ENCODE assay signal across 9 cellular contexts in genomic region chr11:71563401-71563800, GRCh38. TPM values are rescaled to one million over a fixed set of nuclear protein-coding genes. Genes with fewer than 3 reads are reported as not detected.
DNase-seq lines count a peak whose midpoint lies in the region; ATAC-seq and TF ChIP-seq lines count a peak whose summit lies in the region.
"Had no signal": no experiment of that assay in that cellular context is flagged by ENCODE, and none has a peak within 500 bp of the region (broad histone marks: within the 10 kb centered on the region; RNA-seq: fewer than 3 reads in every experiment).

No MANE protein-coding gene starts in this region.

- no peak overlapping the region for H3K18ac ChIP-seq in H9 (ENCODE audit: insufficient read length, low read depth, low read length)

- H3K4ac ChIP-seq in H9 (ENCODE audit: low read depth, low read length), result no peak overlapping the region

- H3K56ac ChIP-seq in H9 (ENCODE audit: insufficient read length, low read depth, low read length), result no peak overlapping the region

- no peak overlapping the region for H4K5ac ChIP-seq in H9 (ENCODE audit: insufficient read length, low read depth, low read length)

- H3K9ac ChIP-seq in H9 (ENCODE audit: extremely low read depth, insufficient read length, low read length), result no peak overlapping the region

- DNase-seq in Caco-2, result peak; percentile 74 to 76
- DNase-seq in H9, result peak; percentile 59
- DNase-seq in SKM-1 treated with dmso at 0.1 percent for 144 hours (lab: John Stamatoyannopoulos, UW; ENCODE audit: unreplicated experiment), result peak; percentile 19
- DNase-seq in globus pallidus (ENCODE audit: low spot score), result peak; percentile 15
- peak; percentile 25 for DNase-seq in stromal cell of bone marrow (ENCODE audit: low read depth)

- H3K27ac ChIP-seq in H9 (ENCODE audit: insufficient read length, low read depth, low read length), result no peak overlapping the region
- H3K27ac ChIP-seq: SK-N-MC had no signal

- H3K36me3 ChIP-seq in Caco-2 (ENCODE audit: control insufficient read depth, insufficient read depth, low read length), result no peaks in the 10 kb centered on the region

- H4K91ac ChIP-seq in H9 (ENCODE audit: insufficient read length, low read depth, low read length), result no peak overlapping the region

- H3K27me3 ChIP-seq in Caco-2 (replicated peaks; ENCODE audit: control insufficient read depth, insufficient read depth, low read length) (no peaks in the 10 kb centered on the region), H9 (ENCODE audit: insufficient read depth, low read length) (no peaks in the 10 kb centered on the region)

- H3K4me1 ChIP-seq in Caco-2 (no peaks in the 10 kb centered on the region), H9 (ENCODE audit: insufficient read depth, low read length) (no peaks in the 10 kb centered on the region; the same call in 1 of the 2 replicates)

- H3K4me1 Mint-ChIP-seq in Caco-2 (ENCODE audit: low read depth, unreplicated experiment) (peaks cover 7% of the 10 kb centered on the region), H9 (peaks cover 24 to 29% of the 10 kb centered on the region in 2 experiments)
- H3K4me1 Mint-ChIP-seq in stimulated activated memory B cell treated with anti-CD40 and anti-IgM and Interleukin-4, amounts not matched to agents 10 μg/mL and 1 μg/mL and 100 μg/mL, for 72 hours, result peaks cover 5% of the 10 kb centered on the region

- no peak for TF ChIP-seq POLR2A in GM18505 (IDR thresholded peaks at IDR 0.05; ENCODE audit: borderline replicate concordance, extremely low read depth, insufficient read depth, insufficient read length)

- H2BK120ac ChIP-seq in H9 (ENCODE audit: low read depth, low read length, poor library complexity, severe bottlenecking), result no peak overlapping the region

- H3K9me3 Mint-ChIP-seq in Caco-2 (ENCODE audit: unreplicated experiment) (peaks cover 19% of the 10 kb centered on the region), H9 (peaks cover 10 to 12% of the 10 kb centered on the region in 2 experiments)
- no peaks in the 10 kb centered on the region for H3K9me3 Mint-ChIP-seq in stimulated activated memory B cell treated with anti-CD40 and anti-IgM and Interleukin-4, amounts not matched to agents 10 μg/mL and 1 μg/mL and 100 μg/mL, for 72 hours

- no peak for ATAC-seq in stimulated activated memory B cell treated with anti-CD40 and anti-IgM and Interleukin-4, amounts not matched to agents 10 μg/mL and 1 μg/mL and 100 μg/mL, for 72 hours
- ATAC-seq in HG03469 (IDR thresholded peaks at IDR 0.05; ENCODE audit: unreplicated experiment) (no peak), GM18505 (IDR thresholded peaks at IDR 0.05; ENCODE audit: unreplicated experiment) (no peak)

- WGBS in H9 (ENCODE audit: extremely low coverage, insufficient read length, low lambda C conversion rate), result no CpG with 5 or more reads among the region's 8 CpGs

- H4K20me1 ChIP-seq in H9 (ENCODE audit: control insufficient read depth, insufficient read depth, insufficient read length), result no peaks in the 10 kb centered on the region

- H2BK15ac ChIP-seq in H9 (ENCODE audit: low read depth, low read length), result no peak overlapping the region

- H3K27me3 Mint-ChIP-seq in Caco-2 (ENCODE audit: insufficient read depth, unreplicated experiment), result peaks cover 20% of the 10 kb centered on the region
- H3K27me3 Mint-ChIP-seq in H9 (ENCODE audit: low read depth), result peaks cover 31% of the 10 kb centered on the region
- H3K27me3 Mint-ChIP-seq in stimulated activated memory B cell treated with anti-CD40 and anti-IgM and Interleukin-4, amounts not matched to agents 10 μg/mL and 1 μg/mL and 100 μg/mL, for 72 hours, result peaks cover 67% of the 10 kb centered on the region

- intact Hi-C loops in Caco-2 (cut with micrococcal nuclease; ENCODE audit: unreplicated experiment), result loop anchor here (2.0 kb wide), 2 partner anchors 75 to 111 kb away; partner anchors contain the start of gene NADSYN1

- H3K14ac ChIP-seq in H9 (ENCODE audit: insufficient read depth, low read length), result no peak overlapping the region

- no peak overlapping the region for H3K4me3 ChIP-seq in Caco-2 (ENCODE audit: low read depth, low read length)
- H3K4me3 ChIP-seq: SK-N-MC had no signal

- H2BK12ac ChIP-seq in H9 (ENCODE audit: insufficient read length, low read depth, low read length), result no peak overlapping the region

- H2BK5ac ChIP-seq in H9 (ENCODE audit: insufficient read length, low read length), result no peak overlapping the region

- no peaks in the 10 kb centered on the region for H3K23me2 ChIP-seq in H9 (ENCODE audit: insufficient read length, low read depth, low read length, poor library complexity, severe bottlenecking)

- POLR2A ChIA-PET in Caco-2 (lab: Charles Lee), result interaction anchor here (1.0 kb wide), 1 partner anchor 115 kb away, joined by 4 read pairs; the partner anchor contains the start of gene DHCR7

- H3T11ph ChIP-seq in H9 (ENCODE audit: low read length), result no peak overlapping the region

- no TSS peak for BruUV-seq in Caco-2 (replicated peaks; lab: Mats Ljungman, UMichigan)

- TF ChIP-seq CTCF in Caco-2 (IDR thresholded peaks at IDR 0.05; ENCODE audit: insufficient read depth in 1 of 2, low read depth in 1 of 2, low read length in 1 of 2, severe bottlenecking in 1 of 2, unreplicated experiment in 1 of 2), result peak; percentile 81
- TF ChIP-seq CTCF in H9 (conservative IDR thresholded peaks at IDR 0.05), result peak; percentile 66

- H3K79me2 ChIP-seq in H9 (ENCODE audit: insufficient read depth, low read length), result no peaks in the 10 kb centered on the region

- no peaks in the 10 kb centered on the region for H3K36me3 Mint-ChIP-seq in Caco-2 (ENCODE audit: insufficient read depth, unreplicated experiment)
- no peaks in the 10 kb centered on the region for H3K36me3 Mint-ChIP-seq in H9 (ENCODE audit: insufficient read depth in 1 of 3, low read depth in 3 of 3)
- no peaks in the 10 kb centered on the region for H3K36me3 Mint-ChIP-seq in stimulated activated memory B cell treated with anti-CD40 and anti-IgM and Interleukin-4, amounts not matched to agents 10 μg/mL and 1 μg/mL and 100 μg/mL, for 72 hours

- no peaks in the 10 kb centered on the region for H3K79me1 ChIP-seq in H9 (ENCODE audit: insufficient read depth, low read depth, low read length, poor library complexity, severe bottlenecking)

- no peak overlapping the region for H4K8ac ChIP-seq in H9 (replicated peaks; ENCODE audit: insufficient read length, low read depth, low read length)

- CTCF ChIA-PET in Caco-2 (lab: Charles Lee), result interaction anchor here (0.6 to 1.9 kb wide), 19 partner anchors 9 to 477 kb away, joined by 3 to 24 read pairs (median 4); partner anchors contain the start of genes DHCR7 and NADSYN1

- H3K9me3 ChIP-seq in Caco-2, result no peaks in the 10 kb centered on the region
- H3K9me3 ChIP-seq in H9 (ENCODE audit: control insufficient read depth, low read depth, low read length), result no peaks in the 10 kb centered on the region

- no peak overlapping the region for H3K27ac Mint-ChIP-seq in Caco-2 (ENCODE audit: unreplicated experiment)
- no peak overlapping the region for H3K27ac Mint-ChIP-seq in H9
- no peak overlapping the region for H3K27ac Mint-ChIP-seq in stimulated activated memory B cell treated with anti-CD40 and anti-IgM and Interleukin-4, amounts not matched to agents 10 μg/mL and 1 μg/mL and 100 μg/mL, for 72 hours

- H3K23ac ChIP-seq in H9 (ENCODE audit: insufficient read length, low read depth, low read length), result no peak overlapping the region

- H3K4me2 ChIP-seq in H9 (ENCODE audit: insufficient read depth, insufficient read length, low read length), result no peak overlapping the region

- H2AK5ac ChIP-seq in H9 (ENCODE audit: insufficient read length, low read length), result no peak overlapping the region

- H3K4me3 Mint-ChIP-seq in Caco-2 (ENCODE audit: unreplicated experiment) (no peak overlapping the region), H9 (no peak overlapping the region)
- no peak overlapping the region for H3K4me3 Mint-ChIP-seq in stimulated activated memory B cell treated with anti-CD40 and anti-IgM and Interleukin-4, amounts not matched to agents 10 μg/mL and 1 μg/mL and 100 μg/mL, for 72 hours

- no peak overlapping the region for H2AFZ ChIP-seq in H9 (ENCODE audit: low read length)

- no peak overlapping the region for H2BK20ac ChIP-seq in H9 (ENCODE audit: low read depth, low read length, poor library complexity, severe bottlenecking)

RNA-seq across cellular contexts. Expression of gene KRTAP5-10, which starts 2.0 kb away (rescaled TPM):
- not detected in 2 replicates for total RNA-seq in Caco-2 (2022)
- not detected in 2 replicates for total RNA-seq in H9 (2021)

RNA-seq across cellular contexts. Expression of gene KRTAP5-9, which starts 15.2 kb away (rescaled TPM):
- total RNA-seq in Caco-2 (2022), result not detected in 2 replicates
- total RNA-seq in H9 (2021), result not detected in 2 replicates

RNA-seq across cellular contexts. Expression of gene KRTAP5-11, which starts 19.3 kb away (rescaled TPM):
- not detected in 2 replicates for total RNA-seq in Caco-2 (2022)
- total RNA-seq in H9 (2021), result not detected in 2 replicates

RNA-seq across cellular contexts. Expression of gene KRTAP5-8, which starts 25.6 kb away (rescaled TPM):
- total RNA-seq in Caco-2 (2022) (not detected in 2 replicates), H9 (2021) (not detected in 2 replicates)

RNA-seq across cellular contexts. Expression of gene KRTAP5-7, which starts 36.3 kb away (rescaled TPM):
- total RNA-seq in Caco-2 (2022), result not detected in 2 replicates
- not detected in 2 replicates for total RNA-seq in H9 (2021)

Comparison
In these comparisons a context has a peak if more than half of its experiments do, and no peak if none do; other contexts are left out.
1. DNase-seq: peak in every context shown above with its lines; median percentile 75 in Caco-2; 59 in H9; 25 in stromal cell of bone marrow; 19 in SKM-1 treated with dmso at 0.1 percent for 144 hours; 15 in globus pallidus.